Comparison of ENCODE assay signal across 10 cellular contexts in the genomic region with DNA sequence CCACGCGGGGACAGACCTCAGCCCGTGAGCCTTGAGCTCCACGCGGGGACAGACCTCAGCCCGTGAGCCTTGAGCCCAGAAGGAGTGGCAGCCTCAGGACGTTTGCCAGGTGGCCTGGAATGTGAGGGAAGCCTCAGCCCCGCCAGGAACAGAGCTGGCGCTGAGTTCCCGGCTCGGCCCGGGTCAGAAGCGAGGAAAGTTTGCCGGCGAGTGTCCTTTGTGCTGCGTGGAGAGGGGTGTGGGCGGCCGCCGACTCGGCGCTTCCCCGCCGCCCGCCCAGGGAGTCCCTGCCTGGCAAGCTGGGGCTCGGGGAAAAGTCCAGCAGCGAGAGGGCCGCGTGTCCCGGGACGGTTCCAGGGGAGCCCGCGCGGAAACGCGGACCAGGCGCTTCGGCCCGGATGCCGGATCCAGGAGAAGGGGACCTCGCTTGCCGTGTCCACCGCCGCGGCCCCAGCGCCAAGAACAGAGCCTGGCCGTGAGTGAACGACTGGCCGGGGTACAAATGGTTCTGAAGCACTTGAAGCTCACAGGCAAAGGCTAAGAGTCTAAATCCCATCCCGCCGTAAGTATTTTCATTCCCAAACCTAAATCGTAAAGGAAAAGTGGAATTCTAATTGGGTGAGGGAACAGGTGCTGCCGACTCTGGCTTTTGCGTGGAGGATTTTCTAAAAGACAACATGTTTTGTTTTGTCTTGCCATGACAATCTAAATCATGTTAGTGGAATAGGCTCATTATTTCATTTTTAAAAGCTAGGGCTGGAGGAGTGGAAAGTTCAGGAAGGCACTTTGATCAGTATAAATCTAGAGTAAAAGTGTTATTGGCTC. TPM values are rescaled to one million over a fixed set of nuclear protein-coding genes. Genes with fewer than 3 reads are reported as not detected.
DNase-seq lines count a peak whose midpoint lies in the region; ATAC-seq and TF ChIP-seq lines count a peak whose summit lies in the region.
"Had no signal": no experiment of that assay in that cellular context is flagged by ENCODE, and none has a peak within 500 bp of the region (broad histone marks: within the 10 kb centered on the region; RNA-seq: fewer than 3 reads in every experiment).

No MANE protein-coding gene starts in this region.

- H3K27me3 Mint-ChIP-seq in CD4-positive, alpha-beta memory T cell = peaks cover 32 to 39% of the 10 kb centered on the region in 2 donors

- no peak for TF ChIP-seq EP300 in ovary (IDR thresholded peaks at IDR 0.05)

- peaks cover 2 to 3% of the 10 kb centered on the region in 2 donors for H3K36me3 Mint-ChIP-seq in CD4-positive, alpha-beta memory T cell

- TF ChIP-seq POLR2A in heart left ventricle (IDR thresholded peaks at IDR 0.05) (no peak), ovary (IDR thresholded peaks at IDR 0.05) (no peak)

- POLR2A ChIA-PET in CD4-positive, alpha-beta memory T cell (lab: Charles Lee; ENCODE audit: partially characterized antibody) = no interaction called here

- H3K4me1 ChIP-seq in CD4-positive, alpha-beta memory T cell (ENCODE audit: insufficient read depth, low read length) = no peaks in the 10 kb centered on the region
- H3K4me1 ChIP-seq in heart left ventricle = peaks cover 0 to 29% (median 8%) of the 10 kb centered on the region in 12 donors
- no peaks in the 10 kb centered on the region for H3K4me1 ChIP-seq in ovary (ENCODE audit: insufficient read depth)

- H3K27ac Mint-ChIP-seq in CD4-positive, alpha-beta memory T cell = no peak overlapping the region

- intact Hi-C loops in CD4-positive, alpha-beta memory T cell (cut with micrococcal nuclease) = no loop called here
- intact Hi-C loops in heart left ventricle (cut with DNase I) = no loop called here
- intact Hi-C loops in ovary (cut with DNase I) = no loop called here

- in situ Hi-C loops in GM13977 (cut with MboI; ENCODE audit: low pct_unique_long_range_greater_than_20kb, low sequenced_read_pairs, unreplicated experiment) = no loop called here

- CTCF ChIA-PET in CD4-positive, alpha-beta memory T cell (lab: Charles Lee; ENCODE audit: partially characterized antibody) = no interaction called here

- H3K9me3 Mint-ChIP-seq in CD4-positive, alpha-beta memory T cell = peaks cover 0 to 15% (median 1%) of the 10 kb centered on the region in 8 donors

- no peak overlapping the region for H3K27ac ChIP-seq in CD4-positive, alpha-beta memory T cell (ENCODE audit: low read depth, low read length)
- H3K27ac ChIP-seq in VCaP = peak overlapping the region; percentile 48
- H3K27ac ChIP-seq in heart left ventricle = no peak overlapping the region
- peak overlapping the region in 1 of 2 donors; percentile 50 for H3K27ac ChIP-seq in ovary

- no peak for DNase-seq in CD4-positive, alpha-beta memory T cell
- DNase-seq in heart left ventricle = peak in 4 of 5 donors; percentile 14 to 68 (median 34)
- DNase-seq in ovary = peak; percentile 27 to 56 (median 47)
- DNase-seq in NCI-H1048 (lab: John Stamatoyannopoulos, UW) = no peak
- DNase-seq in Kasumi-1 (lab: John Stamatoyannopoulos, UW) = no peak
- DNase-seq in GM13977 (ENCODE audit: low spot score) = no peak
- DNase-seq: GDM1 had no signal

- TF ChIP-seq CTCF in VCaP (conservative IDR thresholded peaks at IDR 0.05) (no peak), heart left ventricle (IDR thresholded peaks at IDR 0.05) (no peak), ovary (IDR thresholded peaks at IDR 0.05) (no peak), GM13977 (IDR thresholded peaks at IDR 0.05; ENCODE audit: extremely low read depth, insufficient read depth, missing control alignments) (no peak)

- H3K9me3 ChIP-seq in CD4-positive, alpha-beta memory T cell (ENCODE audit: control insufficient read depth in 1 of 2, low read length in 2 of 2) = no peaks in the 10 kb centered on the region
- no peaks in the 10 kb centered on the region for H3K9me3 ChIP-seq in heart left ventricle
- no peaks in the 10 kb centered on the region for H3K9me3 ChIP-seq in ovary

- H3K36me3 ChIP-seq in CD4-positive, alpha-beta memory T cell (ENCODE audit: insufficient read depth, low read length) = no peaks in the 10 kb centered on the region
- no peaks in the 10 kb centered on the region for H3K36me3 ChIP-seq in heart left ventricle
- H3K36me3 ChIP-seq in ovary = no peaks in the 10 kb centered on the region

- peak overlapping the region in 6 of 8 donors; percentile 33 to 68 (median 44) for H3K4me3 Mint-ChIP-seq in CD4-positive, alpha-beta memory T cell

- no peak overlapping the region for H3K4me3 ChIP-seq in CD4-positive, alpha-beta memory T cell (ENCODE audit: low read length in 2 of 2)
- H3K4me3 ChIP-seq in heart left ventricle (peak overlapping the region in 11 of 12 donors; percentile 27 to 61 (median 54)), ovary (peak overlapping the region; percentile 49)
- H3K4me3 ChIP-seq: K562 had no signal

- H3K27me3 ChIP-seq in CD4-positive, alpha-beta memory T cell (ENCODE audit: insufficient read depth, low read length) = no peaks in the 10 kb centered on the region
- peaks cover 0 to 61% (median 31%) of the 10 kb centered on the region in 9 donors for H3K27me3 ChIP-seq in heart left ventricle
- H3K27me3 ChIP-seq in ovary = no peaks in the 10 kb centered on the region

- ATAC-seq in heart left ventricle = peak in 3 of 4 donors; percentile 47 to 57 (median 55)
- no peak for ATAC-seq in GM18519 (IDR thresholded peaks at IDR 0.05; ENCODE audit: low FRiP score, unreplicated experiment)
- ATAC-seq: K562 had no signal

- 2 to 3% (median 2%) methylated on average over 39 to 53 of the region's 53 CpGs for WGBS in heart left ventricle, 4 donors
- WGBS in ovary, 3 donors = 0 to 2% (median 2%) methylated on average over 20 to 53 of the region's 53 CpGs

- peaks cover 1 to 21% (median 18%) of the 10 kb centered on the region in 4 donors for H3K4me1 Mint-ChIP-seq in CD4-positive, alpha-beta memory T cell

RNA-seq across cellular contexts. Expression of a gene that starts 1.7 kb away (rescaled TPM):
- total RNA-seq in CD4-positive, alpha-beta memory T cell = under 1 TPM; 0.22 to 0.23 TPM
- under 1 TPM in 1 of 2 donors, not detected in 1; 0.17 TPM for polyA plus RNA-seq in CD4-positive, alpha-beta memory T cell
- total RNA-seq in heart left ventricle = 1 to 10 TPM in 1 of 9 donors, under 1 TPM in 6, not detected in 2; 0.11 to 3.0 (median 0.22) TPM
- polyA plus RNA-seq in heart left ventricle = under 1 TPM in 1 of 2 donors, not detected in 1; 0.07 TPM
- total RNA-seq in ovary = 10 to 100 TPM in 2 of 7 donors, 1 to 10 TPM in 5; 2.9 to 18.5 (median 7.4) TPM
- polyA plus RNA-seq in ovary = 10 to 100 TPM in 1 of 2 donors, 1 to 10 TPM in 1; 6.0 to 10.2 TPM
- polyA plus RNA-seq: K562 had no signal

Comparison
In these comparisons a context has a peak if more than half of its experiments do, and no peak if none do; other contexts are left out.
1. DNase-seq: peak in heart left ventricle (4 of 5) and ovary (5 of 5); none in CD4-positive, alpha-beta memory T cell (0 of 5), NCI-H1048 (single experiment), Kasumi-1 (0 of 2) and GM13977 (single experiment).
2. H3K4me3 ChIP-seq: peak in heart left ventricle (11 of 12) and ovary (single experiment); none in CD4-positive, alpha-beta memory T cell (0 of 2).